1 cellular context compared by ENCODE assay signal in the genomic region with DNA sequence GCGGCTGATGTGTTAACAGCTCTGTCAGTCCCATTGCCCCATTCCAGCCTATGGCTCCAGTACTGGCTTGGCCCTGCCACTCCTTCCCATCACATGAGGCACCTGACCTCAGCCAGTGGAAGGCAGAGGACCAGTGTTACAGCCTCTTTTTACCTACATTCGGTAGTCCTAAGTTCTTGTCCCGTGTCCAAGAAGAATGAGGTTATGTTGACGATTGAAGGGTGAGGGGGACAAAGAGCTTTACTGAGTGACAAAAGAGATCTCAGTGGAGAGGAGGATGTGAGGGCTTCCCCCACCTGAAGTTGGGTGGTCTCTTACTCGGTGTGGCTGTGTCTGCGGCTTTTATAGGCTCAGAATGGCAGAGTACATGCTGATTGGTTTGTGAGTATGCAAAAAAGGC.
TF ChIP-seq lines count a peak whose summit lies in the region.

No MANE protein-coding gene starts in this region.

TF ChIP-seq in GM23338, 12 proteins besides CTCF, POLR2A, EP300 and RAD21 (continued from another document):
- TF ChIP-seq ZNF462 (CRISPR knock-in tag; IDR thresholded peaks at IDR 0.05) = no peak
